ENCODE assay signal across 9 cellular contexts in the genomic region with DNA sequence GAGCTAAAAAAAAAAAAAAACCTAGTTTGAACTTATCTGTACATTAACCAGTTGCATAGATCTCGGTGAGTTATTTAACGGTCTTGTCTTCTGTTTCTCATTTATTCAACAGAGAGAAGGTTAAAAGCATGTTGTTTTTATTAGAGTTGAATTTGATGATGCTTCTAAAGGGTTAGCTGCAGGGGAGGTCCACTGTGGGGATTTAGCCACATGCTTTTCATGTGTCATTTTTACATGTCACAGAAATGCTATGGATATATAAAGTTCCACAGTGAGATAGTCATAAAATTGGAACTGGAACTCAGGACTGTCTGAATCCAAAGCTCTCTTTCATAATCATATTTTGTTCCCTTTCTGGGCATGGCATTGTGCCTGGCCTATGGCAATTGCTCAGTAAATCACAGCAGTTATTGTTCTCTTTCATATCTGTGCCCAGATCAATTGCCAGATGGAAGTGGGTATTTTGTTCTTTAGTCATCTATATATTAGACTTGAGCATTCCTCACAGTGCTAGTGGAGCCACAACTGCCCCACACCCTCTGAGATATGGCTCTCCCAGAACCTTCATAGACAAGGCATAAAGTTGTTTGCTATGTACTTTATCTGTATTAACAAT.
"Had no signal": no experiment of that assay in that cellular context is flagged by ENCODE, and none has a peak within 500 bp of the region (broad histone marks: within the 10 kb centered on the region; RNA-seq: fewer than 3 reads in every experiment).

No MANE protein-coding gene starts in this region.

- H3K9me3 ChIP-seq: HAP-1 had no signal

- H3K9ac ChIP-seq: GM23248 had no signal

- H2AFZ ChIP-seq: GM23248, GM23338 had no signal

- ATAC-seq: GM23338, HCT116 had no signal

- H3K4me3 Mint-ChIP-seq: GM23338, H9, HFFc6 had no signal

- H3K4me2 ChIP-seq: GM23338 had no signal

- H3K9me3 Mint-ChIP-seq: GM23338, H9 had no signal

- H3K27ac ChIP-seq: GM23248 had no signal

- H3K36me3 ChIP-seq: HAP-1 had no signal

- H3K4me1 ChIP-seq: HAP-1 had no signal

- DNase-seq: GM23248, GOT3, H7, H9, HCEC 1CT, HFFc6 had no signal

- H3K4me1 Mint-ChIP-seq: GM23338, H9 had no signal

- H3K4me3 ChIP-seq: GM23248, GM23338, HAP-1 had no signal

- H3K27ac Mint-ChIP-seq: GM23338, H9, HFFc6 had no signal
